ENCODE assay signal across 8 cellular contexts in genomic region chr4:15001825-15002658, GRCh38. TPM values are rescaled to one million over a fixed set of nuclear protein-coding genes. Genes with fewer than 3 reads are reported as not detected.
DNase-seq lines count a peak whose midpoint lies in the region; ATAC-seq and TF ChIP-seq lines count a peak whose summit lies in the region.

Gene CPEB2, plus strand, starts transcription at chr4:15002481. Its CDS starts 193 bp downstream, at chr4:15002674.

- TF ChIP-seq CTCF in fibroblast of pulmonary artery (IDR thresholded peaks at IDR 0.05; ENCODE audit: low read length, missing control alignments): no peak
- TF ChIP-seq CTCF in nephron progenitor cell (IDR thresholded peaks at IDR 0.05): no peak

- no peaks in the 10 kb centered on the region for H3K36me3 Mint-ChIP-seq in nephron progenitor cell (ENCODE audit: low read depth)
- H3K36me3 Mint-ChIP-seq in stimulated activated naive CD8-positive, alpha-beta T cell treated with anti-CD3 and anti-CD28 coated beads, Interleukin-15, Interleukin-2, amounts not matched to agents 100 ng/mL and 50 ng/mL, for 24 hours (ENCODE audit: low read depth): no peaks in the 10 kb centered on the region

- peak; percentile 95 for DNase-seq in Daoy (ENCODE audit: low read depth)
- DNase-seq in KBM-7: peak; percentile 95
- peak; percentile 36 for DNase-seq in SHP77 treated with DMSO at 0.1 percent for 48 hours (lab: John Stamatoyannopoulos, UW)
- DNase-seq in activated effector memory CD4-positive, alpha-beta T cell treated with anti-CD3 and anti-CD28 coated beads, Interleukin-2, amount 50 U/mL, for 16 hours: peak; percentile 97
- peak; percentile 97 for DNase-seq in fibroblast of pulmonary artery (ENCODE audit: low read depth)
- DNase-seq in nephron progenitor cell: peak; percentile 92

- H3K9me3 Mint-ChIP-seq in nephron progenitor cell: peaks cover 5% of the 10 kb centered on the region
- no peaks in the 10 kb centered on the region for H3K9me3 Mint-ChIP-seq in stimulated activated naive CD8-positive, alpha-beta T cell treated with anti-CD3 and anti-CD28 coated beads, Interleukin-15, Interleukin-2, amounts not matched to agents 100 ng/mL and 50 ng/mL, for 24 hours

- H3K27ac Mint-ChIP-seq in nephron progenitor cell: no peak within 1 kb of the TSS
- H3K27ac Mint-ChIP-seq in stimulated activated naive CD8-positive, alpha-beta T cell treated with anti-CD3 and anti-CD28 coated beads, Interleukin-15, Interleukin-2, amounts not matched to agents 100 ng/mL and 50 ng/mL, for 24 hours: peak within 1 kb of the TSS; percentile 90

- in situ Hi-C loops in KBM-7 (cut with MboI; ENCODE audit: low pct_unique_long_range_greater_than_20kb, low sequenced_read_pairs): no loop called here

- H3K4me3 ChIP-seq in fibroblast of pulmonary artery (replicated peaks; ENCODE audit: low read depth, low read length): peak within 1 kb of the TSS; percentile 75

- H3K4me1 Mint-ChIP-seq in nephron progenitor cell: peaks cover 10% of the 10 kb centered on the region
- peaks cover 16% of the 10 kb centered on the region for H3K4me1 Mint-ChIP-seq in stimulated activated naive CD8-positive, alpha-beta T cell treated with anti-CD3 and anti-CD28 coated beads, Interleukin-15, Interleukin-2, amounts not matched to agents 100 ng/mL and 50 ng/mL, for 24 hours (ENCODE audit: low read depth)

- peaks cover 33% of the 10 kb centered on the region for H3K27me3 Mint-ChIP-seq in nephron progenitor cell (ENCODE audit: low read depth, poor library complexity)
- no peaks in the 10 kb centered on the region for H3K27me3 Mint-ChIP-seq in stimulated activated naive CD8-positive, alpha-beta T cell treated with anti-CD3 and anti-CD28 coated beads, Interleukin-15, Interleukin-2, amounts not matched to agents 100 ng/mL and 50 ng/mL, for 24 hours

- ATAC-seq in GM21723 (IDR thresholded peaks at IDR 0.05; ENCODE audit: unreplicated experiment): peak; percentile 66

- H3K4me3 Mint-ChIP-seq in nephron progenitor cell: peak within 1 kb of the TSS; percentile 85
- peak within 1 kb of the TSS; percentile 88 for H3K4me3 Mint-ChIP-seq in stimulated activated naive CD8-positive, alpha-beta T cell treated with anti-CD3 and anti-CD28 coated beads, Interleukin-15, Interleukin-2, amounts not matched to agents 100 ng/mL and 50 ng/mL, for 24 hours

RNA-seq across cellular contexts. Expression of gene CPEB2, which starts in this region (rescaled TPM):
- total RNA-seq in Daoy (2014; rRNA removed; shearing (Covaris generic)): 1.1 and 3.3 TPM in 2 replicates

Comparison
In these comparisons a context has a peak if more than half of its experiments do, and no peak if none do; other contexts are left out.
1. Peak in every context shown above with its lines: DNase-seq, ATAC-seq and H3K4me3 ChIP-seq.
2. DNase-seq: peak in every context shown above with its lines; median percentile 97 in activated effector memory CD4-positive, alpha-beta T cell treated with anti-CD3 and anti-CD28 coated beads, Interleukin-2, amount 50 U/mL, for 16 hours; 97 in fibroblast of pulmonary artery; 95 in Daoy; 95 in KBM-7; 92 in nephron progenitor cell; 36 in SHP77 treated with DMSO at 0.1 percent for 48 hours.